ENCODE assay signal across 8 cellular contexts in genomic region chr17:8158267-8159031, GRCh38. TPM values are rescaled to one million over a fixed set of nuclear protein-coding genes. Genes with fewer than 3 reads are reported as not detected.
DNase-seq lines count a peak whose midpoint lies in the region; ATAC-seq and TF ChIP-seq lines count a peak whose summit lies in the region.

No MANE protein-coding gene starts in this region.

- H3K27me3 ChIP-seq in BLaER1 treated with 17β-estradiol and CSF1 and Interleukin-3, amounts not matched to agents 10 nM and 100 nM = no peaks in the 10 kb centered on the region
- H3K27me3 ChIP-seq in effector memory CD4-positive, alpha-beta T cell (replicated peaks; ENCODE audit: control insufficient read depth, insufficient read depth, low read length, poor library complexity, severe bottlenecking) = no peaks in the 10 kb centered on the region

- peaks cover 68 to 80% (median 76%) of the 10 kb centered on the region in 10 experiments for H3K4me1 ChIP-seq in BLaER1 treated with 17β-estradiol and CSF1 and Interleukin-3, amounts not matched to agents 10 nM and 100 nM
- H3K4me1 ChIP-seq in HEK293 (ENCODE audit: control insufficient read depth, insufficient read depth, low read length) (peaks cover 30% of the 10 kb centered on the region), mesodermal cell (ENCODE audit: control insufficient read depth, insufficient read depth, low read length, poor library complexity, severe bottlenecking) (peaks cover 32% of the 10 kb centered on the region)
- peaks cover 51% of the 10 kb centered on the region for H3K4me1 ChIP-seq in effector memory CD4-positive, alpha-beta T cell (ENCODE audit: control insufficient read depth, insufficient read depth, low read length, poor library complexity, severe bottlenecking)

- H3K27ac ChIP-seq in BLaER1 treated with 17β-estradiol and CSF1 and Interleukin-3, amounts not matched to agents 10 nM and 100 nM = peak overlapping the region in 10 of 11 experiments; percentile 24 to 88 (median 60); a peak in 17 of 22 replicates
- H3K27ac ChIP-seq in HEK293 (ENCODE audit: extremely low read depth, low read depth, low read length) (no peak overlapping the region), mesodermal cell (ENCODE audit: low read depth, low read length, severe bottlenecking) (peak overlapping the region; percentile 49)
- H3K27ac ChIP-seq in effector memory CD4-positive, alpha-beta T cell (ENCODE audit: insufficient read depth, low read length, poor library complexity, severe bottlenecking) = peak overlapping the region; percentile 66

- 52 to 62% methylated on average over 13 to 17 of the region's 20 CpGs for WGBS in mesodermal cell (ENCODE audit: insufficient coverage in 2 of 2), 2 experiments

- CTCF ChIA-PET in HEK293 (lab: Yijun Ruan, JAX) = interaction anchor here (0.6 to 7.3 kb wide), 25 partner anchors 9 to 142 kb away, joined by 3 to 91 read pairs (median 4); partner anchors contain the start of genes ALOXE3, BORCS6, HES7 and TMEM107

- peaks cover 10 to 45% (median 26%) of the 10 kb centered on the region in 11 experiments; a peak in 17 of 22 replicates for H4K20me1 ChIP-seq in BLaER1 treated with 17β-estradiol and CSF1 and Interleukin-3, amounts not matched to agents 10 nM and 100 nM

- peak; percentile 57; the same call in 1 of the 2 replicates for TF ChIP-seq CTCF in HEK293 (tag by site-specific recombination; IDR thresholded peaks at IDR 0.05)

- H3K4me2 ChIP-seq in BLaER1 treated with 17β-estradiol and CSF1 and Interleukin-3, amounts not matched to agents 10 nM and 100 nM = peak overlapping the region; percentile 24 to 91 (median 54); a peak in 20 of 22 replicates

- peaks cover 13 to 30% (median 21%) of the 10 kb centered on the region in 11 experiments; a peak in 20 of 22 replicates for H3K36me3 ChIP-seq in BLaER1 treated with 17β-estradiol and CSF1 and Interleukin-3, amounts not matched to agents 10 nM and 100 nM
- H3K36me3 ChIP-seq in HEK293 (ENCODE audit: control insufficient read depth in 2 of 2, insufficient read depth in 1 of 2, low read length in 2 of 2) = peaks cover 15 to 34% of the 10 kb centered on the region in 2 experiments; a peak in 2 of 3 replicates
- H3K36me3 ChIP-seq in effector memory CD4-positive, alpha-beta T cell (ENCODE audit: control insufficient read depth, insufficient read depth, low read length) = peaks cover 27% of the 10 kb centered on the region
- H3K36me3 ChIP-seq in mesodermal cell (ENCODE audit: control insufficient read depth, insufficient read depth, low read length) = peaks cover 29% of the 10 kb centered on the region

- DNase-seq in NOMO-1 (lab: John Stamatoyannopoulos, UW; ENCODE audit: unreplicated experiment in 2 of 2) = peak; percentile 83 to 92
- peak; percentile 69 to 73 for DNase-seq in activated CD8-positive, alpha-beta memory T cell treated with anti-CD3 and anti-CD28 coated beads for 4 hours (ENCODE audit: low read depth in 2 of 2)
- peak; percentile 70 to 84 (median 78) for DNase-seq in effector memory CD4-positive, alpha-beta T cell
- peak; percentile 80 for DNase-seq in stimulated activated CD8-positive, alpha-beta memory T cell treated with anti-CD3 and anti-CD28 coated beads, Interleukin-15, amount 100 ng/mL, for 24 hours (ENCODE audit: low read depth)

- POLR2A ChIA-PET in HEK293 (lab: Yijun Ruan, JAX) = interaction anchor here (0.5 to 4.6 kb wide), 7 partner anchors 15 to 89 kb away, joined by 3 to 31 read pairs (median 11); partner anchors contain the start of genes ALOXE3, AURKB, BORCS6 and CTC1

- ATAC-seq in HG03108 (IDR thresholded peaks at IDR 0.05; ENCODE audit: unreplicated experiment) = no peak

- H3K9ac ChIP-seq in BLaER1 treated with 17β-estradiol and CSF1 and Interleukin-3, amounts not matched to agents 10 nM and 100 nM = peak overlapping the region in 10 of 11 experiments; percentile 36 to 67 (median 44); a peak in 18 of 22 replicates

- H3K9me3 ChIP-seq in BLaER1 treated with 17β-estradiol and CSF1 and Interleukin-3, amounts not matched to agents 10 nM and 100 nM (replicated peaks in 1 of 11) = no peaks in the 10 kb centered on the region
- no peaks in the 10 kb centered on the region for H3K9me3 ChIP-seq in HEK293 (ENCODE audit: control insufficient read depth, insufficient read depth, low read depth, low read length)
- no peaks in the 10 kb centered on the region for H3K9me3 ChIP-seq in effector memory CD4-positive, alpha-beta T cell (ENCODE audit: control insufficient read depth, low read length)
- no peaks in the 10 kb centered on the region for H3K9me3 ChIP-seq in mesodermal cell (ENCODE audit: control insufficient read depth, low read length)

- H3K4me3 ChIP-seq in BLaER1 treated with 17β-estradiol and CSF1 and Interleukin-3, amounts not matched to agents 10 nM and 100 nM = peak overlapping the region in 2 of 10 experiments; percentile 25 to 39; a peak in 3 of 20 replicates
- H3K4me3 ChIP-seq in HEK293 (ENCODE audit: low read depth, low read length) = no peak overlapping the region; the same call in 1 of the 2 replicates
- no peak overlapping the region for H3K4me3 ChIP-seq in effector memory CD4-positive, alpha-beta T cell (ENCODE audit: insufficient read depth, low read depth, low read length, poor library complexity, severe bottlenecking)
- no peak overlapping the region for H3K4me3 ChIP-seq in mesodermal cell (ENCODE audit: extremely low read depth, insufficient read depth, low read length, poor library complexity, severe bottlenecking)

TF ChIP-seq in HEK293, 187 proteins besides CTCF, POLR2A, EP300 and RAD21 (continues in another document):
- no peak for TF ChIP-seq ZNF138 (tag by site-specific recombination; IDR thresholded peaks at IDR 0.05; ENCODE audit: borderline replicate concordance)
- no peak for TF ChIP-seq ZSCAN23 (tag by site-specific recombination; IDR thresholded peaks at IDR 0.05)
- no peak for TF ChIP-seq SP2 (tag by site-specific recombination; IDR thresholded peaks at IDR 0.05)
- no peak for TF ChIP-seq YY2 (tag by site-specific recombination; IDR thresholded peaks at IDR 0.05)
- TF ChIP-seq ZNF2 (tag by site-specific recombination; IDR thresholded peaks at IDR 0.05) = peak; percentile 49; the same call in 1 of the 2 replicates
- TF ChIP-seq ZNF629 (tag by site-specific recombination; IDR thresholded peaks at IDR 0.05) = no peak; the same call in 1 of the 2 replicates
- no peak for TF ChIP-seq ZNF23 (tag by site-specific recombination; IDR thresholded peaks at IDR 0.05; ENCODE audit: borderline replicate concordance)
- no peak for TF ChIP-seq REPIN1 (tag by site-specific recombination; IDR thresholded peaks at IDR 0.05; ENCODE audit: low read depth)
- TF ChIP-seq GLIS1 (tag by site-specific recombination; IDR thresholded peaks at IDR 0.05) = 0 out of 2 replicates have a peak, but pooled peaks have one; percentile 3
- no peak for TF ChIP-seq ZNF529 (tag by site-specific recombination; IDR thresholded peaks at IDR 0.05; ENCODE audit: insufficient replicate concordance)
- TF ChIP-seq ZNF48 (tag by site-specific recombination; IDR thresholded peaks at IDR 0.05) = no peak
- TF ChIP-seq ZNF654 (tag by site-specific recombination; IDR thresholded peaks at IDR 0.05; ENCODE audit: low read depth) = peak; percentile 47; the same call in 1 of the 2 replicates
- TF ChIP-seq, protein P1, sequence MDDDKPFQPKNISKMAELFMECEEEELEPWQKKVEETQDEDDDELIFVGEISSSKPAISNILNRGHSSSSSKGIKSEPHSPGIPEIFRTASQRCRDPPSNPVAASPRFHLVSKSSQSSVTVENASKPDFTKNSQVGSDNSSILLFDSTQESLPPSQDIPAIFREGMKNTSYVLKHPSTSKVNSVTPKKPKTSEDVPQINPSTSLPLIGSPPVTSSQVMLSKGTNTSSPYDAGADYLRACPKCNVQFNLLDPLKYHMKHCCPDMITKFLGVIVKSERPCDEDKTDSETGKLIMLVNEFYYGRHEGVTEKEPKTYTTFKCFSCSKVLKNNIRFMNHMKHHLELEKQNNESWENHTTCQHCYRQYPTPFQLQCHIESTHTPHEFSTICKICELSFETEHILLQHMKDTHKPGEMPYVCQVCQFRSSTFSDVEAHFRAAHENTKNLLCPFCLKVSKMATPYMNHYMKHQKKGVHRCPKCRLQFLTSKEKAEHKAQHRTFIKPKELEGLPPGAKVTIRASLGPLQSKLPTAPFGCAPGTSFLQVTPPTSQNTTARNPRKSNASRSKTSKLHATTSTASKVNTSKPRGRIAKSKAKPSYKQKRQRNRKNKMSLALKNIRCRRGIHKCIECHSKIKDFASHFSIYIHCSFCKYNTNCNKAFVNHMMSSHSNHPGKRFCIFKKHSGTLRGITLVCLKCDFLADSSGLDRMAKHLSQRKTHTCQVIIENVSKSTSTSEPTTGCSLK (tag by site-specific recombination; IDR thresholded peaks at IDR 0.05) = no peak

RNA-seq across cellular contexts. Expression of gene VAMP2, which starts 4.3 kb away (rescaled TPM):
- 30.2 TPM for polyA plus RNA-seq in mesodermal cell (2013, experiment 1 of 2)
- 27.0 TPM for polyA plus RNA-seq in mesodermal cell (2013, experiment 2 of 2)

RNA-seq across cellular contexts. Expression of gene PER1, which starts 6.2 kb away (rescaled TPM):
- polyA plus RNA-seq in mesodermal cell (2013, experiment 1 of 2) = 34.6 TPM
- 26.0 TPM for polyA plus RNA-seq in mesodermal cell (2013, experiment 2 of 2)

RNA-seq across cellular contexts. Expression of gene TMEM107, which starts 17.7 kb away (rescaled TPM):
- 36.8 TPM for polyA plus RNA-seq in mesodermal cell (2013, experiment 1 of 2)
- polyA plus RNA-seq in mesodermal cell (2013, experiment 2 of 2) = 40.6 TPM

RNA-seq across cellular contexts. Expression of gene BORCS6, which starts 31.5 kb away (rescaled TPM):
- 5.8 TPM for polyA plus RNA-seq in mesodermal cell (2013, experiment 1 of 2)
- 4.4 TPM for polyA plus RNA-seq in mesodermal cell (2013, experiment 2 of 2)

RNA-seq across cellular contexts. Expression of gene HES7, which starts 34.5 kb away (rescaled TPM):
- polyA plus RNA-seq in mesodermal cell (2013, experiment 1 of 2) = 0.85 TPM
- polyA plus RNA-seq in mesodermal cell (2013, experiment 2 of 2) = 0.25 TPM
